ENCODE assay signal across 15 cellular contexts in genomic region chr11:60989108-60989650, GRCh38. TPM values are rescaled to one million over a fixed set of nuclear protein-coding genes. Genes with fewer than 3 reads are reported as not detected.
DNase-seq lines count a peak whose midpoint lies in the region; ATAC-seq, FAIRE-seq and TF ChIP-seq lines count a peak whose summit lies in the region.
"Had no signal": no experiment of that assay in that cellular context is flagged by ENCODE, and none has a peak within 500 bp of the region (broad histone marks: within the 10 kb centered on the region; RNA-seq: fewer than 3 reads in every experiment).

No MANE protein-coding gene starts in this region.

- peaks cover 14 to 89% (median 58%) of the 10 kb centered on the region in 4 donors for H3K4me1 Mint-ChIP-seq in CD4-positive, CD25-positive, alpha-beta regulatory T cell

- peaks cover 42% of the 10 kb centered on the region for H3K36me3 Mint-ChIP-seq in CD4-positive, CD25-positive, alpha-beta regulatory T cell

- peaks cover 35% of the 10 kb centered on the region for H3K36me3 ChIP-seq in CD4-positive, CD25-positive, alpha-beta regulatory T cell (ENCODE audit: control insufficient read depth, insufficient read depth, low read length)
- H3K36me3 ChIP-seq in effector memory CD4-positive, alpha-beta T cell (ENCODE audit: control insufficient read depth, insufficient read depth, low read length) = peaks cover 19% of the 10 kb centered on the region
- H3K36me3 ChIP-seq: neutrophil had no signal

- no peak for DNase-seq in CD4-positive, CD25-positive, alpha-beta regulatory T cell
- DNase-seq in GM12891 (ENCODE audit: insufficient read length, low spot score) (no peak), Kasumi-1 (lab: John Stamatoyannopoulos, UW) (no peak), NCI-H1694 treated with DMSO at 0.1 percent for 48 hours (lab: John Stamatoyannopoulos, UW) (no peak)
- DNase-seq in activated CD4-positive, alpha-beta T cell treated with anti-CD3 and anti-CD28 coated beads, Interleukin-2, amount 50 U/mL, for 48 hours = peak; percentile 21 to 42
- DNase-seq in effector memory CD4-positive, alpha-beta T cell = no peak
- DNase-seq: aorta, GOT3, hypothalamus, NCI-H2171 treated with DMSO at 0.1 percent for 48 hours, substantia nigra had no signal

- H3K4me3 ChIP-seq in CD4-positive, CD25-positive, alpha-beta regulatory T cell (ENCODE audit: low read depth, low read length) = peak overlapping the region; percentile 19
- no peak overlapping the region for H3K4me3 ChIP-seq in effector memory CD4-positive, alpha-beta T cell (ENCODE audit: insufficient read depth, low read depth, low read length, poor library complexity, severe bottlenecking)

- peaks cover 71% of the 10 kb centered on the region for H3K4me1 ChIP-seq in CD4-positive, CD25-positive, alpha-beta regulatory T cell (ENCODE audit: control insufficient read depth, insufficient read depth, low read length, poor library complexity, severe bottlenecking)
- H3K4me1 ChIP-seq in effector memory CD4-positive, alpha-beta T cell (ENCODE audit: control insufficient read depth, insufficient read depth, low read length, poor library complexity, severe bottlenecking) = peaks cover 80% of the 10 kb centered on the region

- peaks cover 0 to 1% (median 0%) of the 10 kb centered on the region in 7 donors for H3K9me3 Mint-ChIP-seq in CD4-positive, CD25-positive, alpha-beta regulatory T cell

- FAIRE-seq in GM12891 (lab: Jason Lieb, UNC) = peak; percentile 95

- H3K27ac ChIP-seq in CD4-positive, CD25-positive, alpha-beta regulatory T cell (ENCODE audit: insufficient read depth, low read length, poor library complexity, severe bottlenecking) = peak overlapping the region; percentile 89
- H3K27ac ChIP-seq in effector memory CD4-positive, alpha-beta T cell (ENCODE audit: insufficient read depth, low read length, poor library complexity, severe bottlenecking) = peak overlapping the region; percentile 93
- H3K27ac ChIP-seq: neutrophil had no signal

- no peaks in the 10 kb centered on the region for H3K9me3 ChIP-seq in CD4-positive, CD25-positive, alpha-beta regulatory T cell (ENCODE audit: control insufficient read depth in 2 of 2, low read length in 2 of 2)
- H3K9me3 ChIP-seq in effector memory CD4-positive, alpha-beta T cell (ENCODE audit: control insufficient read depth, low read length) = no peaks in the 10 kb centered on the region
- H3K9me3 ChIP-seq: neutrophil had no signal

- no peak for TF ChIP-seq POLR2A in GM12891 (IDR thresholded peaks at IDR 0.05; ENCODE audit: low read depth, low read length)

- no peaks in the 10 kb centered on the region for H3K27me3 Mint-ChIP-seq in CD4-positive, CD25-positive, alpha-beta regulatory T cell

- H3K4me3 Mint-ChIP-seq in CD4-positive, CD25-positive, alpha-beta regulatory T cell = peak overlapping the region in 3 of 4 donors; percentile 45 to 54 (median 45)

- peak overlapping the region; percentile 86 to 99 (median 88) for H3K27ac Mint-ChIP-seq in CD4-positive, CD25-positive, alpha-beta regulatory T cell

- H3K27me3 ChIP-seq in CD4-positive, CD25-positive, alpha-beta regulatory T cell (ENCODE audit: control insufficient read depth, insufficient read depth, low read length) = no peaks in the 10 kb centered on the region
- H3K27me3 ChIP-seq in effector memory CD4-positive, alpha-beta T cell (replicated peaks; ENCODE audit: control insufficient read depth, insufficient read depth, low read length, poor library complexity, severe bottlenecking) = no peaks in the 10 kb centered on the region

- no peak for ATAC-seq in CD4-positive, CD25-positive, alpha-beta regulatory T cell (ENCODE audit: low read depth in 2 of 2)
- ATAC-seq in HG02678 (IDR thresholded peaks at IDR 0.05; ENCODE audit: unreplicated experiment) (no peak), HG03159 (IDR thresholded peaks at IDR 0.05; ENCODE audit: unreplicated experiment) (no peak)
- ATAC-seq: SK-N-SH treated with all-trans-retinoic acid at 6 μM for 48 hours had no signal

TF ChIP-seq in GM12891, 5 proteins besides CTCF, POLR2A, EP300 and RAD21:
- no peak for TF ChIP-seq POLR2AphosphoS5 (IDR thresholded peaks at IDR 0.05; ENCODE audit: low read depth, low read length)

RNA-seq across cellular contexts. Expression of gene CD6, which starts 17.7 kb away (rescaled TPM):
- 398 TPM for total RNA-seq in CD4-positive, CD25-positive, alpha-beta regulatory T cell
- 100 to 1,000 TPM; 108 to 188 (median 130) TPM for polyA plus RNA-seq in CD4-positive, CD25-positive, alpha-beta regulatory T cell
- 5.0 TPM for polyA plus RNA-seq in GM12891 (2012; ENCODE audit: low read depth, missing spikeins)

RNA-seq across cellular contexts. Expression of gene SLC15A3, which starts 37.2 kb away (rescaled TPM):
- 1.0 TPM for total RNA-seq in CD4-positive, CD25-positive, alpha-beta regulatory T cell
- under 1 TPM in 1 of 4 donors, not detected in 3; 0.43 TPM for polyA plus RNA-seq in CD4-positive, CD25-positive, alpha-beta regulatory T cell
- 73.0 TPM for polyA plus RNA-seq in GM12891 (2012; ENCODE audit: low read depth, missing spikeins)

Comparison
In these comparisons a context has a peak if more than half of its experiments do, and no peak if none do; other contexts are left out.
1. DNase-seq: peak in activated CD4-positive, alpha-beta T cell treated with anti-CD3 and anti-CD28 coated beads, Interleukin-2, amount 50 U/mL, for 48 hours (2 of 2); none in CD4-positive, CD25-positive, alpha-beta regulatory T cell (0 of 3), GM12891 (single experiment), effector memory CD4-positive, alpha-beta T cell (0 of 3), Kasumi-1 (0 of 2) and NCI-H1694 treated with DMSO at 0.1 percent for 48 hours (single experiment).